In the genomic region with DNA sequence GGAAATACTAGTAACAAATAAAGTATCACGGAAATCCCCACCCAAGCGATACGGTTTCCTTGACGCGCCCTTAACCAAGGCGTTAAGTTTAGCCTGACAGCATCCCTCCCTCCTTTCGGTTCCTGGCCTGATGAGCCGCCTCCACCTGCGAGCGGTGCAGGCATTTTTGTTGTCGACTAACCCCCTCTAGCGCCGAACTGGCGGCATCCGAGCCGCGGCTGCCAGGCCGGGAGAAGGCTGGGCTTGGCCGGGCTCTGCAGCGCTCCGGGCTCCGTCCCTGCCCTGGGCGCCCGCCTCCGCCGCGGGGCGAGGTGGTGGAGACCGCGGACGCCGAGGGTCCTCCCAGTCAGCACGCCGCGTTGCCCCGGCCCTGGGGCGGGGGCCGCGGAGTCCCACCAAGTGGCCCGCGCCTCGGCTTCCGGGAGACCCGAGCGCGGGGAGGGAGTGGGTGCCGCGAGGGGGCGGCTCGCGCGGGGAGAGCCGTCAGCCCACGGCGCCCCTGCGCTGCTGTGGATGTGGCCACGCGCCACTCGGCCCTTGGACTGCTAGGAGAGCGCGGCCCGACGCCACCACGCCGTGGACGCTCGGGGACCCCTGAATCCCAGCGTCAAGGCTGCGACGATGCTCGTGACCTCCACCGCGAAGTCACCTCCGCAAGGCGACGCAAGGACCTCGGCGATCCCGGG, we compare ENCODE assay signal across 1 cellular context.
A peak's percentile ranks its signal among the peaks of the same experiment; 100 is the strongest.
TF ChIP-seq lines count a peak whose summit lies in the region.

No MANE protein-coding gene starts in this region.

TF ChIP-seq in H1, 55 proteins besides CTCF, POLR2A, EP300 and RAD21 (continued from another document):
- TF ChIP-seq, protein P1, sequence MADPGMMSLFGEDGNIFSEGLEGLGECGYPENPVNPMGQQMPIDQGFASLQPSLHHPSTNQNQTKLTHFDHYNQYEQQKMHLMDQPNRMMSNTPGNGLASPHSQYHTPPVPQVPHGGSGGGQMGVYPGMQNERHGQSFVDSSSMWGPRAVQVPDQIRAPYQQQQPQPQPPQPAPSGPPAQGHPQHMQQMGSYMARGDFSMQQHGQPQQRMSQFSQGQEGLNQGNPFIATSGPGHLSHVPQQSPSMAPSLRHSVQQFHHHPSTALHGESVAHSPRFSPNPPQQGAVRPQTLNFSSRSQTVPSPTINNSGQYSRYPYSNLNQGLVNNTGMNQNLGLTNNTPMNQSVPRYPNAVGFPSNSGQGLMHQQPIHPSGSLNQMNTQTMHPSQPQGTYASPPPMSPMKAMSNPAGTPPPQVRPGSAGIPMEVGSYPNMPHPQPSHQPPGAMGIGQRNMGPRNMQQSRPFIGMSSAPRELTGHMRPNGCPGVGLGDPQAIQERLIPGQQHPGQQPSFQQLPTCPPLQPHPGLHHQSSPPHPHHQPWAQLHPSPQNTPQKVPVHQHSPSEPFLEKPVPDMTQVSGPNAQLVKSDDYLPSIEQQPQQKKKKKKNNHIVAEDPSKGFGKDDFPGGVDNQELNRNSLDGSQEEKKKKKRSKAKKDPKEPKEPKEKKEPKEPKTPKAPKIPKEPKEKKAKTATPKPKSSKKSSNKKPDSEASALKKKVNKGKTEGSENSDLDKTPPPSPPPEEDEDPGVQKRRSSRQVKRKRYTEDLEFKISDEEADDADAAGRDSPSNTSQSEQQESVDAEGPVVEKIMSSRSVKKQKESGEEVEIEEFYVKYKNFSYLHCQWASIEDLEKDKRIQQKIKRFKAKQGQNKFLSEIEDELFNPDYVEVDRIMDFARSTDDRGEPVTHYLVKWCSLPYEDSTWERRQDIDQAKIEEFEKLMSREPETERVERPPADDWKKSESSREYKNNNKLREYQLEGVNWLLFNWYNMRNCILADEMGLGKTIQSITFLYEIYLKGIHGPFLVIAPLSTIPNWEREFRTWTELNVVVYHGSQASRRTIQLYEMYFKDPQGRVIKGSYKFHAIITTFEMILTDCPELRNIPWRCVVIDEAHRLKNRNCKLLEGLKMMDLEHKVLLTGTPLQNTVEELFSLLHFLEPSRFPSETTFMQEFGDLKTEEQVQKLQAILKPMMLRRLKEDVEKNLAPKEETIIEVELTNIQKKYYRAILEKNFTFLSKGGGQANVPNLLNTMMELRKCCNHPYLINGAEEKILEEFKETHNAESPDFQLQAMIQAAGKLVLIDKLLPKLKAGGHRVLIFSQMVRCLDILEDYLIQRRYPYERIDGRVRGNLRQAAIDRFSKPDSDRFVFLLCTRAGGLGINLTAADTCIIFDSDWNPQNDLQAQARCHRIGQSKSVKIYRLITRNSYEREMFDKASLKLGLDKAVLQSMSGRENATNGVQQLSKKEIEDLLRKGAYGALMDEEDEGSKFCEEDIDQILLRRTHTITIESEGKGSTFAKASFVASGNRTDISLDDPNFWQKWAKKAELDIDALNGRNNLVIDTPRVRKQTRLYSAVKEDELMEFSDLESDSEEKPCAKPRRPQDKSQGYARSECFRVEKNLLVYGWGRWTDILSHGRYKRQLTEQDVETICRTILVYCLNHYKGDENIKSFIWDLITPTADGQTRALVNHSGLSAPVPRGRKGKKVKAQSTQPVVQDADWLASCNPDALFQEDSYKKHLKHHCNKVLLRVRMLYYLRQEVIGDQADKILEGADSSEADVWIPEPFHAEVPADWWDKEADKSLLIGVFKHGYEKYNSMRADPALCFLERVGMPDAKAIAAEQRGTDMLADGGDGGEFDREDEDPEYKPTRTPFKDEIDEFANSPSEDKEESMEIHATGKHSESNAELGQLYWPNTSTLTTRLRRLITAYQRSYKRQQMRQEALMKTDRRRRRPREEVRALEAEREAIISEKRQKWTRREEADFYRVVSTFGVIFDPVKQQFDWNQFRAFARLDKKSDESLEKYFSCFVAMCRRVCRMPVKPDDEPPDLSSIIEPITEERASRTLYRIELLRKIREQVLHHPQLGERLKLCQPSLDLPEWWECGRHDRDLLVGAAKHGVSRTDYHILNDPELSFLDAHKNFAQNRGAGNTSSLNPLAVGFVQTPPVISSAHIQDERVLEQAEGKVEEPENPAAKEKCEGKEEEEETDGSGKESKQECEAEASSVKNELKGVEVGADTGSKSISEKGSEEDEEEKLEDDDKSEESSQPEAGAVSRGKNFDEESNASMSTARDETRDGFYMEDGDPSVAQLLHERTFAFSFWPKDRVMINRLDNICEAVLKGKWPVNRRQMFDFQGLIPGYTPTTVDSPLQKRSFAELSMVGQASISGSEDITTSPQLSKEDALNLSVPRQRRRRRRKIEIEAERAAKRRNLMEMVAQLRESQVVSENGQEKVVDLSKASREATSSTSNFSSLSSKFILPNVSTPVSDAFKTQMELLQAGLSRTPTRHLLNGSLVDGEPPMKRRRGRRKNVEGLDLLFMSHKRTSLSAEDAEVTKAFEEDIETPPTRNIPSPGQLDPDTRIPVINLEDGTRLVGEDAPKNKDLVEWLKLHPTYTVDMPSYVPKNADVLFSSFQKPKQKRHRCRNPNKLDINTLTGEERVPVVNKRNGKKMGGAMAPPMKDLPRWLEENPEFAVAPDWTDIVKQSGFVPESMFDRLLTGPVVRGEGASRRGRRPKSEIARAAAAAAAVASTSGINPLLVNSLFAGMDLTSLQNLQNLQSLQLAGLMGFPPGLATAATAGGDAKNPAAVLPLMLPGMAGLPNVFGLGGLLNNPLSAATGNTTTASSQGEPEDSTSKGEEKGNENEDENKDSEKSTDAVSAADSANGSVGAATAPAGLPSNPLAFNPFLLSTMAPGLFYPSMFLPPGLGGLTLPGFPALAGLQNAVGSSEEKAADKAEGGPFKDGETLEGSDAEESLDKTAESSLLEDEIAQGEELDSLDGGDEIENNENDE (IDR thresholded peaks at IDR 0.05; ENCODE audit: insufficient replicate concordance, low read length): no peak
- TF ChIP-seq CHD1 (IDR thresholded peaks at IDR 0.05; ENCODE audit: low read depth, low read length) (no peak), CTBP2 (IDR thresholded peaks at IDR 0.05; ENCODE audit: borderline replicate concordance, insufficient read depth, insufficient read length, low read length) (no peak), CHD2 (IDR thresholded peaks at IDR 0.05; ENCODE audit: low read length) (peak; percentile 36; the same call in 1 of the 2 replicates), SRF (IDR thresholded peaks at IDR 0.05; ENCODE audit: low read depth, low read length) (no peak), JUN (IDR thresholded peaks at IDR 0.05; ENCODE audit: low read depth, low read length) (no peak), TAF1 (IDR thresholded peaks at IDR 0.05; ENCODE audit: low read depth, low read length) (no peak), BCL11A (IDR thresholded peaks at IDR 0.05; ENCODE audit: low read depth in 2 of 2, low read length in 2 of 2) (no peak), SAP30 (IDR thresholded peaks at IDR 0.05; ENCODE audit: insufficient read depth, insufficient replicate concordance, low read length) (no peak), RXRA (IDR thresholded peaks at IDR 0.05; ENCODE audit: insufficient read depth, low read depth, low read length) (no peak), SP1 (IDR thresholded peaks at IDR 0.05; ENCODE audit: low read depth, low read length) (no peak), TAF7 (optimal IDR thresholded peaks at IDR 0.05; ENCODE audit: borderline replicate concordance, low read depth, low read length) (no peak), CBX8 (IDR thresholded peaks at IDR 0.05; ENCODE audit: borderline replicate concordance, low read depth, low read length) (no peak), PHF8 (conservative IDR thresholded peaks at IDR 0.05; ENCODE audit: low read depth, low read length) (peak; percentile 28; the same call in 1 of the 2 replicates), FOSL1 (IDR thresholded peaks at IDR 0.05; ENCODE audit: insufficient read depth, low read depth, low read length) (no peak), BRCA1 (IDR thresholded peaks at IDR 0.05; ENCODE audit: low read depth, low read length) (no peak), BACH1 (IDR thresholded peaks at IDR 0.05; ENCODE audit: low read length) (0 out of 2 replicates have a peak, but pooled peaks have one; percentile 18), KDM5A (IDR thresholded peaks at IDR 0.05; ENCODE audit: low read length) (no peak), SP4 (IDR thresholded peaks at IDR 0.05; ENCODE audit: low read length) (no peak), YY1 (IDR thresholded peaks at IDR 0.05; ENCODE audit: low read depth, low read length) (peak; percentile 65), HDAC2 (IDR thresholded peaks at IDR 0.05; ENCODE audit: borderline replicate concordance in 1 of 2, low read depth in 2 of 2, low read length in 2 of 2) (no peak; a peak in 2 of 4 replicates), GTF2F1 (IDR thresholded peaks at IDR 0.05; ENCODE audit: borderline replicate concordance, low read depth, low read length) (no peak), SIN3A (conservative IDR thresholded peaks at IDR 0.05 in 1 of 2, IDR thresholded peaks at IDR 0.05 in 1 of 2; ENCODE audit: low read depth in 1 of 2, low read length in 2 of 2) (peak in 1 of 2 experiments; percentile 46; a peak in 1 of 4 replicates), KDM4A (IDR thresholded peaks at IDR 0.05; ENCODE audit: low read depth, low read length, severe bottlenecking) (no peak), SUZ12 (IDR thresholded peaks at IDR 0.05; ENCODE audit: low read length) (0 out of 2 replicates have a peak, but pooled peaks have one; percentile 6), CBX5 (IDR thresholded peaks at IDR 0.05; ENCODE audit: low read depth, low read length) (no peak), CREB1 (IDR thresholded peaks at IDR 0.05) (0 out of 2 replicates have a peak, but pooled peaks have one; percentile 26), POU5F1 (IDR thresholded peaks at IDR 0.05; ENCODE audit: low read depth, low read length) (no peak), EGR1 (IDR thresholded peaks at IDR 0.05; ENCODE audit: borderline replicate concordance, low read depth, low read length) (no peak), SIX5 (IDR thresholded peaks at IDR 0.05; ENCODE audit: low read depth, low read length) (no peak), JUND (IDR thresholded peaks at IDR 0.05; ENCODE audit: low read length) (no peak), KDM1A (IDR thresholded peaks at IDR 0.05; ENCODE audit: borderline replicate concordance, low read length) (no peak), MAFK (IDR thresholded peaks at IDR 0.05; ENCODE audit: low read depth, low read length) (no peak), EZH2 (IDR thresholded peaks at IDR 0.05; ENCODE audit: low read depth, low read length, severe bottlenecking) (no peak), ASH2L (IDR thresholded peaks at IDR 0.05; ENCODE audit: low read length) (peak; percentile 96), TEAD4 (IDR thresholded peaks at IDR 0.05; ENCODE audit: low read depth, low read length) (0 out of 2 replicates have a peak, but pooled peaks have one; percentile 32), POLR2AphosphoS5 (IDR thresholded peaks at IDR 0.05; ENCODE audit: low read depth, low read length) (no peak), NANOG (IDR thresholded peaks at IDR 0.05; ENCODE audit: insufficient read depth, low read depth, low read length, poor library complexity, severe bottlenecking) (no peak), RNF2 (IDR thresholded peaks at IDR 0.05; ENCODE audit: borderline replicate concordance, low read depth, low read length, missing control alignments, poor library complexity, severe bottlenecking) (peak; percentile 44), RBBP5 (IDR thresholded peaks at IDR 0.05; ENCODE audit: borderline replicate concordance, low read depth, low read length) (no peak; the same call in 1 of the 2 replicates), HDAC6 (IDR thresholded peaks at IDR 0.05; ENCODE audit: low read depth, low read length) (no peak), TBP (IDR thresholded peaks at IDR 0.05; ENCODE audit: low read depth, low read length) (peak; percentile 17; the same call in 1 of the 2 replicates), TCF12 (IDR thresholded peaks at IDR 0.05; ENCODE audit: low read depth, low read length) (no peak), GABPA (IDR thresholded peaks at IDR 0.05; ENCODE audit: borderline replicate concordance, insufficient read depth, low read length) (no peak), SP2 (IDR thresholded peaks at IDR 0.05; ENCODE audit: low read length) (no peak), ZNF274 (IDR thresholded peaks at IDR 0.05; ENCODE audit: borderline replicate concordance, extremely low read depth, low read length) (no peak), NRF1 (IDR thresholded peaks at IDR 0.05; ENCODE audit: low read depth, low read length) (no peak), SIRT6 (IDR thresholded peaks at IDR 0.05; ENCODE audit: low read length) (no peak)
- TF ChIP-seq, protein P2, sequence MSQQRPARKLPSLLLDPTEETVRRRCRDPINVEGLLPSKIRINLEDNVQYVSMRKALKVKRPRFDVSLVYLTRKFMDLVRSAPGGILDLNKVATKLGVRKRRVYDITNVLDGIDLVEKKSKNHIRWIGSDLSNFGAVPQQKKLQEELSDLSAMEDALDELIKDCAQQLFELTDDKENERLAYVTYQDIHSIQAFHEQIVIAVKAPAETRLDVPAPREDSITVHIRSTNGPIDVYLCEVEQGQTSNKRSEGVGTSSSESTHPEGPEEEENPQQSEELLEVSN (IDR thresholded peaks at IDR 0.05): no peak; the same call in 1 of the 2 replicates
- TF ChIP-seq, protein P3, sequence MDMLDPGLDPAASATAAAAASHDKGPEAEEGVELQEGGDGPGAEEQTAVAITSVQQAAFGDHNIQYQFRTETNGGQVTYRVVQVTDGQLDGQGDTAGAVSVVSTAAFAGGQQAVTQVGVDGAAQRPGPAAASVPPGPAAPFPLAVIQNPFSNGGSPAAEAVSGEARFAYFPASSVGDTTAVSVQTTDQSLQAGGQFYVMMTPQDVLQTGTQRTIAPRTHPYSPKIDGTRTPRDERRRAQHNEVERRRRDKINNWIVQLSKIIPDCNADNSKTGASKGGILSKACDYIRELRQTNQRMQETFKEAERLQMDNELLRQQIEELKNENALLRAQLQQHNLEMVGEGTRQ (IDR thresholded peaks at IDR 0.05; ENCODE audit: low read length): no peak
- TF ChIP-seq, protein P4, sequence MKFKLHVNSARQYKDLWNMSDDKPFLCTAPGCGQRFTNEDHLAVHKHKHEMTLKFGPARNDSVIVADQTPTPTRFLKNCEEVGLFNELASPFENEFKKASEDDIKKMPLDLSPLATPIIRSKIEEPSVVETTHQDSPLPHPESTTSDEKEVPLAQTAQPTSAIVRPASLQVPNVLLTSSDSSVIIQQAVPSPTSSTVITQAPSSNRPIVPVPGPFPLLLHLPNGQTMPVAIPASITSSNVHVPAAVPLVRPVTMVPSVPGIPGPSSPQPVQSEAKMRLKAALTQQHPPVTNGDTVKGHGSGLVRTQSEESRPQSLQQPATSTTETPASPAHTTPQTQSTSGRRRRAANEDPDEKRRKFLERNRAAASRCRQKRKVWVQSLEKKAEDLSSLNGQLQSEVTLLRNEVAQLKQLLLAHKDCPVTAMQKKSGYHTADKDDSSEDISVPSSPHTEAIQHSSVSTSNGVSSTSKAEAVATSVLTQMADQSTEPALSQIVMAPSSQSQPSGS (IDR thresholded peaks at IDR 0.05; ENCODE audit: low read length): no peak
- TF ChIP-seq, protein P5, sequence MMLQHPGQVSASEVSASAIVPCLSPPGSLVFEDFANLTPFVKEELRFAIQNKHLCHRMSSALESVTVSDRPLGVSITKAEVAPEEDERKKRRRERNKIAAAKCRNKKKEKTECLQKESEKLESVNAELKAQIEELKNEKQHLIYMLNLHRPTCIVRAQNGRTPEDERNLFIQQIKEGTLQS (IDR thresholded peaks at IDR 0.05; ENCODE audit: insufficient read depth, low read depth, low read length): no peak
- TF ChIP-seq, protein P6, sequence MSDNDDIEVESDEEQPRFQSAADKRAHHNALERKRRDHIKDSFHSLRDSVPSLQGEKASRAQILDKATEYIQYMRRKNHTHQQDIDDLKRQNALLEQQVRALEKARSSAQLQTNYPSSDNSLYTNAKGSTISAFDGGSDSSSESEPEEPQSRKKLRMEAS (IDR thresholded peaks at IDR 0.05): peak; percentile 73; the same call in 1 of the 2 replicates
